Comparison of ENCODE assay signal across 14 cellular contexts in the genomic region with DNA sequence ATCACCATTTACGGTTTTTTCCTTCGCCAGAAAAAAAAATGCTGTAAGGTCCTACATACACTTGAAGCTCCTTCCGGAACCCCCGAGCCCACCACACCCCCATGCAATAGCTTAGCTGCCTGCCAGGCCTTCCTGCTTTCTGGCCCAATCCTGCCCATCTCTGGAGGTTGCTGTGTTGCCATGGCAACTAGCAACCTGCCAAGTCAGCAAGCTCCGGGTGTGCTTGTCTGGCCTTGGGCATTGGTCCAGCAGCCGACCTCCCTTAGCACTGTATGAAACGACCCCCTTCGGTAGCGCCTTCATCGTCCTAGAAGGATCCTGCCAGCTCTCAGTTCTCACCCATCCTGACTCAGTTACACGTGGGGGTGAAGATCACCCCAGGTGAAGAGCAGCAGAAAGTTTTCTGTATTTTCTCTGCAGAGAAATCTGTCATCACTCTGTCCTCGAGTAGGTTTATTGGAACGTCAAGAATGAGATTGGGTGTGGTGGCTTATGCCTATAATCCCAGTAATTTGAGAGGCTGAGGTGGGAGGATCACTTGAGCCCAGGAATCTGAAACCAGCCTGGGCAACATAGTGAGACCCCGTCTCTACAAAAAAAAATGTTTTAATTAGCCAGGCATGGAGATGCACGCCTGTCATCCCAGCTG. TPM values are rescaled to one million over a fixed set of nuclear protein-coding genes. Genes with fewer than 3 reads are reported as not detected.
DNase-seq lines count a peak whose midpoint lies in the region; ATAC-seq, FAIRE-seq and TF ChIP-seq lines count a peak whose summit lies in the region.
"Had no signal": no experiment of that assay in that cellular context is flagged by ENCODE, and none has a peak within 500 bp of the region (broad histone marks: within the 10 kb centered on the region; RNA-seq: fewer than 3 reads in every experiment).

No MANE protein-coding gene starts in this region.

- no peaks in the 10 kb centered on the region for H3K79me1 ChIP-seq in mesendoderm (ENCODE audit: low read length)

- no peaks in the 10 kb centered on the region for H3K27me3 ChIP-seq in mesendoderm (ENCODE audit: insufficient read depth, low read length, poor library complexity)
- peaks cover 0 to under 1% (median 0%) of the 10 kb centered on the region in 4 donors for H3K27me3 ChIP-seq in pancreas

- no peak overlapping the region for H2BK5ac ChIP-seq in mesendoderm (ENCODE audit: low read length)

- no peak overlapping the region for H3K23ac ChIP-seq in mesendoderm (ENCODE audit: low read length)

- no peak overlapping the region for H4K5ac ChIP-seq in mesendoderm (ENCODE audit: low read length)

- DNase-seq in EH (ENCODE audit: low read depth), result peak; percentile 47
- peak; percentile 69 for DNase-seq in NCI-H1092 treated with DMSO at 0.1 percent for 48 hours (lab: John Stamatoyannopoulos, UW)
- peak; percentile 85 for DNase-seq in astrocyte of the hippocampus (ENCODE audit: low read depth, low spot score)
- peak; percentile 71 for DNase-seq in mesendoderm
- no peak for DNase-seq in stimulated activated CD4-positive, alpha-beta T cell treated with anti-CD3 and anti-CD28 coated beads, Interleukin-4, amount 100 ng/mL, for 4 hours
- no peak for DNase-seq in pancreas
- no peak for DNase-seq in occipital lobe (lab: John Stamatoyannopoulos, UW)
- no peak for DNase-seq in SKM-1 (lab: John Stamatoyannopoulos, UW; ENCODE audit: unreplicated experiment)
- DNase-seq: activated naive CD4-positive, alpha-beta T cell; hippocampal formation; NCI-H2171; upper lobe of right lung had no signal

- no peak for FAIRE-seq in pancreas (lab: Jason Lieb, UNC)
- FAIRE-seq: D721Med had no signal

- TF ChIP-seq CTCF in pancreas (IDR thresholded peaks at IDR 0.05), result no peak

- no peaks in the 10 kb centered on the region for H3K36me3 ChIP-seq in mesendoderm (ENCODE audit: control insufficient read depth, insufficient read depth, low read length)
- no peaks in the 10 kb centered on the region for H3K36me3 ChIP-seq in pancreas
- H3K36me3 ChIP-seq: upper lobe of right lung had no signal

- H3K9me3 ChIP-seq in pancreas, result no peaks in the 10 kb centered on the region
- H3K9me3 ChIP-seq: upper lobe of right lung had no signal

- no peak overlapping the region for H3K4me2 ChIP-seq in mesendoderm (ENCODE audit: low read length)

- WGBS in mesendoderm (ENCODE audit: extremely low coverage, insufficient coverage, low lambda C conversion rate), result no CpG with 5 or more reads among the region's 15 CpGs
- WGBS in pancreas, 2 donors, result 39 to 40% methylated on average over 15 of the region's 15 CpGs

- no peak overlapping the region for H2BK120ac ChIP-seq in mesendoderm (ENCODE audit: low read depth, low read length)

- H3K18ac ChIP-seq in mesendoderm (ENCODE audit: low read length), result no peak overlapping the region

- no peak overlapping the region for H2BK15ac ChIP-seq in mesendoderm (replicated peaks; ENCODE audit: low read depth)

- no peak overlapping the region for H3K56ac ChIP-seq in mesendoderm (ENCODE audit: low read length)

- H3K27ac ChIP-seq in mesendoderm (ENCODE audit: low read depth, low read length) (no peak overlapping the region), pancreas (no peak overlapping the region)
- H3K27ac ChIP-seq: SK-N-MC, upper lobe of right lung had no signal

- no peak overlapping the region for H3K4me3 ChIP-seq in mesendoderm (ENCODE audit: low read length)
- no peak overlapping the region for H3K4me3 ChIP-seq in pancreas
- H3K4me3 ChIP-seq: SK-N-MC, upper lobe of right lung had no signal

- ATAC-seq in pancreas, result no peak
- ATAC-seq: upper lobe of right lung had no signal

- no peak overlapping the region for H2AK5ac ChIP-seq in mesendoderm (ENCODE audit: low read length)

- H3K4ac ChIP-seq in mesendoderm (ENCODE audit: low read depth, low read length), result no peak overlapping the region

- H3K79me2 ChIP-seq in mesendoderm (ENCODE audit: control insufficient read depth, insufficient read depth, low read length), result no peaks in the 10 kb centered on the region

- intact Hi-C loops in pancreas (cut with DNase I), result loop anchor here in 1 of 3 donors (10.0 kb wide), 1 partner anchor 327 kb away; no protein-coding TSS in a partner anchor

- H4K8ac ChIP-seq in mesendoderm (ENCODE audit: low read depth, low read length), result no peak overlapping the region

- no peak overlapping the region for H3K9ac ChIP-seq in mesendoderm (ENCODE audit: low read length)

- H3K4me1 ChIP-seq in mesendoderm (ENCODE audit: control insufficient read depth, low read depth, low read length) (peaks cover 5% of the 10 kb centered on the region), pancreas (no peaks in the 10 kb centered on the region)

RNA-seq across cellular contexts. Expression of gene MTCL1, which starts 47.4 kb away (rescaled TPM):
- polyA plus RNA-seq in mesendoderm (2013, experiment 1 of 2), result 34.1 TPM
- 35.6 TPM for polyA plus RNA-seq in mesendoderm (2013, experiment 2 of 2)
- total RNA-seq in pancreas (10 to 100 TPM in 4 of 6 donors, 1 to 10 TPM in 2; 9.2 to 14.9 (median 11.9) TPM), occipital lobe (24.6 TPM)
- polyA plus RNA-seq in pancreas, result 10 to 100 TPM; 12.5 to 18.4 TPM

RNA-seq across cellular contexts. Expression of gene RAB12, which starts 48.8 kb away (rescaled TPM):
- polyA plus RNA-seq in mesendoderm (2013, experiment 1 of 2), result 25.0 TPM
- 24.3 TPM for polyA plus RNA-seq in mesendoderm (2013, experiment 2 of 2)
- total RNA-seq in pancreas (10 to 100 TPM in 3 of 6 donors, 1 to 10 TPM in 3; 7.1 to 15.3 (median 10.3) TPM), occipital lobe (113 TPM)
- 10 to 100 TPM; 14.0 to 23.2 TPM for polyA plus RNA-seq in pancreas

Comparison
In these comparisons a context has a peak if more than half of its experiments do, and no peak if none do; other contexts are left out.
1. DNase-seq: peak in EH (single experiment), NCI-H1092 treated with DMSO at 0.1 percent for 48 hours (single experiment), astrocyte of the hippocampus (single experiment) and mesendoderm (single experiment); none in stimulated activated CD4-positive, alpha-beta T cell treated with anti-CD3 and anti-CD28 coated beads, Interleukin-4, amount 100 ng/mL, for 4 hours (0 of 2), pancreas (0 of 6), occipital lobe (single experiment) and SKM-1 (single experiment).